In genomic region chr3:51698209-51698608, GRCh38 we compare ENCODE assay signal across 19 cellular contexts. TPM values are rescaled to one million over a fixed set of nuclear protein-coding genes. Genes with fewer than 3 reads are reported as not detected.
DNase-seq lines count a peak whose midpoint lies in the region; ATAC-seq and TF ChIP-seq lines count a peak whose summit lies in the region.
"Had no signal": no experiment of that assay in that cellular context is flagged by ENCODE, and none has a peak within 500 bp of the region (broad histone marks: within the 10 kb centered on the region; RNA-seq: fewer than 3 reads in every experiment).

No MANE protein-coding gene starts in this region.

- H3K4me1 ChIP-seq in H9 (ENCODE audit: insufficient read depth, low read length) (no peaks in the 10 kb centered on the region; the same call in 1 of the 2 replicates), osteoblast (ENCODE audit: insufficient read depth, low read length) (no peaks in the 10 kb centered on the region)
- H3K4me1 ChIP-seq: HAP-1 had no signal

- H3K4me3 ChIP-seq in osteoblast (ENCODE audit: insufficient read depth, low read length), result no peak overlapping the region
- H3K4me3 ChIP-seq: BLaER1 treated with 17β-estradiol and CSF1 and Interleukin-3, amounts not matched to agents 10 nM and 100 nM; HAP-1 had no signal

- no CpG with 5 or more reads among the region's 6 CpGs for WGBS in H9 (ENCODE audit: extremely low coverage, insufficient read length, low lambda C conversion rate)

- H3K79me2 ChIP-seq in H9 (ENCODE audit: insufficient read depth, low read length) (no peaks in the 10 kb centered on the region), osteoblast (ENCODE audit: insufficient read depth, low read length) (no peaks in the 10 kb centered on the region)

- H3K23me2 ChIP-seq in H9 (ENCODE audit: insufficient read length, low read depth, low read length, poor library complexity, severe bottlenecking), result no peaks in the 10 kb centered on the region

- H3K4ac ChIP-seq in H9 (ENCODE audit: low read depth, low read length), result no peak overlapping the region

- H3K79me1 ChIP-seq in H9 (ENCODE audit: insufficient read depth, low read depth, low read length, poor library complexity, severe bottlenecking), result no peaks in the 10 kb centered on the region

- H3K27me3 ChIP-seq in H9 (ENCODE audit: insufficient read depth, low read length) (no peaks in the 10 kb centered on the region), osteoblast (ENCODE audit: insufficient read depth, low read length) (no peaks in the 10 kb centered on the region)
- H3K27me3 ChIP-seq: BLaER1 treated with 17β-estradiol and CSF1 and Interleukin-3, amounts not matched to agents 10 nM and 100 nM had no signal

- H3K4me2 ChIP-seq in H9 (ENCODE audit: insufficient read depth, insufficient read length, low read length) (no peak overlapping the region), osteoblast (ENCODE audit: insufficient read depth, low read length) (no peak overlapping the region)
- H3K4me2 ChIP-seq: BLaER1 treated with 17β-estradiol and CSF1 and Interleukin-3, amounts not matched to agents 10 nM and 100 nM; KMS-11 had no signal

- no peak overlapping the region for H3K4me3 Mint-ChIP-seq in activated naive CD4-positive, alpha-beta T cell treated with anti-CD3 and anti-CD28 coated beads, Interleukin-2, amount 10 ng/mL, durations not matched to agents 7 days and 5 days
- H3K4me3 Mint-ChIP-seq in activated naive CD4-positive, alpha-beta T cell treated with anti-CD3 and anti-CD28 coated beads for 36 hours, result no peak overlapping the region
- no peak overlapping the region for H3K4me3 Mint-ChIP-seq in H9
- H3K4me3 Mint-ChIP-seq in central memory CD8-positive, alpha-beta T cell, result no peak overlapping the region

- no peak overlapping the region for H3K56ac ChIP-seq in H9 (ENCODE audit: insufficient read length, low read depth, low read length)

- peaks cover 24% of the 10 kb centered on the region for H3K4me1 Mint-ChIP-seq in activated naive CD4-positive, alpha-beta T cell treated with anti-CD3 and anti-CD28 coated beads, Interleukin-2, amount 10 ng/mL, durations not matched to agents 7 days and 5 days
- peaks cover 10% of the 10 kb centered on the region for H3K4me1 Mint-ChIP-seq in activated naive CD4-positive, alpha-beta T cell treated with anti-CD3 and anti-CD28 coated beads for 36 hours (ENCODE audit: low read depth)
- peaks cover 7 to 9% of the 10 kb centered on the region in 2 experiments for H3K4me1 Mint-ChIP-seq in H9
- H3K4me1 Mint-ChIP-seq in central memory CD8-positive, alpha-beta T cell, result peaks cover 21% of the 10 kb centered on the region

- no peaks in the 10 kb centered on the region for H3K27me3 Mint-ChIP-seq in activated naive CD4-positive, alpha-beta T cell treated with anti-CD3 and anti-CD28 coated beads, Interleukin-2, amount 10 ng/mL, durations not matched to agents 7 days and 5 days
- H3K27me3 Mint-ChIP-seq in activated naive CD4-positive, alpha-beta T cell treated with anti-CD3 and anti-CD28 coated beads for 36 hours (ENCODE audit: low read depth), result no peaks in the 10 kb centered on the region
- no peaks in the 10 kb centered on the region for H3K27me3 Mint-ChIP-seq in H9 (ENCODE audit: low read depth)
- no peaks in the 10 kb centered on the region for H3K27me3 Mint-ChIP-seq in central memory CD8-positive, alpha-beta T cell

- no peak overlapping the region for H2BK20ac ChIP-seq in H9 (ENCODE audit: low read depth, low read length, poor library complexity, severe bottlenecking)

- no peak overlapping the region for H3K14ac ChIP-seq in H9 (ENCODE audit: insufficient read depth, low read length)

- H2AFZ ChIP-seq in H9 (ENCODE audit: low read length) (no peak overlapping the region), osteoblast (ENCODE audit: low read length) (no peak overlapping the region)

- H3K23ac ChIP-seq in H9 (ENCODE audit: insufficient read length, low read depth, low read length), result no peak overlapping the region

- no peak overlapping the region for H2BK12ac ChIP-seq in H9 (ENCODE audit: insufficient read length, low read depth, low read length)

- H4K8ac ChIP-seq in H9 (replicated peaks; ENCODE audit: insufficient read length, low read depth, low read length), result no peak overlapping the region

- H2BK15ac ChIP-seq in H9 (ENCODE audit: low read depth, low read length), result no peak overlapping the region

- no peak overlapping the region for H2BK120ac ChIP-seq in H9 (ENCODE audit: low read depth, low read length, poor library complexity, severe bottlenecking)

- H3K9me3 Mint-ChIP-seq in activated naive CD4-positive, alpha-beta T cell treated with anti-CD3 and anti-CD28 coated beads, Interleukin-2, amount 10 ng/mL, durations not matched to agents 7 days and 5 days, result no peaks in the 10 kb centered on the region
- no peaks in the 10 kb centered on the region for H3K9me3 Mint-ChIP-seq in activated naive CD4-positive, alpha-beta T cell treated with anti-CD3 and anti-CD28 coated beads for 36 hours
- H3K9me3 Mint-ChIP-seq in H9, result no peaks in the 10 kb centered on the region
- no peaks in the 10 kb centered on the region for H3K9me3 Mint-ChIP-seq in central memory CD8-positive, alpha-beta T cell

- CTCF ChIA-PET in activated naive CD4-positive, alpha-beta T cell treated with anti-CD3 and anti-CD28 coated beads, Interleukin-2, amount 10 ng/mL, durations not matched to agents 7 days and 5 days (lab: Charles Lee), result no interaction called here
- CTCF ChIA-PET in activated naive CD4-positive, alpha-beta T cell treated with anti-CD3 and anti-CD28 coated beads for 36 hours (lab: Charles Lee), result interaction anchor here (1.6 kb wide), 1 partner anchor 21 kb away, joined by 3 read pairs; no protein-coding TSS in a partner anchor

- H2AK5ac ChIP-seq in H9 (ENCODE audit: insufficient read length, low read length), result no peak overlapping the region

- H4K91ac ChIP-seq in H9 (ENCODE audit: insufficient read length, low read depth, low read length), result no peak overlapping the region

- no peak for DNase-seq in activated naive CD4-positive, alpha-beta T cell treated with anti-CD3 and anti-CD28 coated beads, Interleukin-2, amount 10 ng/mL, durations not matched to agents 7 days and 5 days
- no peak for DNase-seq in activated naive CD4-positive, alpha-beta T cell treated with anti-CD3 and anti-CD28 coated beads for 36 hours
- DNase-seq in H9, result no peak
- no peak for DNase-seq in central memory CD8-positive, alpha-beta T cell (ENCODE audit: low spot score in 2 of 2)
- peak; percentile 79 for DNase-seq in osteoblast (ENCODE audit: insufficient read length, low spot score, missing footprints)
- no peak for DNase-seq in NCI-H82 treated with DMSO at 0.1 percent for 48 hours (lab: John Stamatoyannopoulos, UW; ENCODE audit: unreplicated experiment)
- DNase-seq in DMS 273 (lab: John Stamatoyannopoulos, UW; ENCODE audit: unreplicated experiment), result no peak
- DNase-seq: GDM1, MV-4-11, NCI-H187 treated with DMSO at 0.1 percent for 48 hours, NCI-H446, NCI-H526 treated with DMSO at 0.1 percent for 48 hours had no signal

- intact Hi-C loops in activated naive CD4-positive, alpha-beta T cell treated with anti-CD3 and anti-CD28 coated beads for 36 hours (cut with micrococcal nuclease), result no loop called here

- peaks cover 34% of the 10 kb centered on the region for H3K36me3 Mint-ChIP-seq in activated naive CD4-positive, alpha-beta T cell treated with anti-CD3 and anti-CD28 coated beads, Interleukin-2, amount 10 ng/mL, durations not matched to agents 7 days and 5 days
- H3K36me3 Mint-ChIP-seq in activated naive CD4-positive, alpha-beta T cell treated with anti-CD3 and anti-CD28 coated beads for 36 hours (ENCODE audit: low read depth), result peaks cover 7% of the 10 kb centered on the region
- H3K36me3 Mint-ChIP-seq in H9 (ENCODE audit: insufficient read depth in 1 of 3, low read depth in 3 of 3), result peaks cover 3 to 8% (median 3%) of the 10 kb centered on the region in 3 experiments; a peak in 4 of 7 replicates
- peaks cover 22% of the 10 kb centered on the region for H3K36me3 Mint-ChIP-seq in central memory CD8-positive, alpha-beta T cell (ENCODE audit: insufficient read depth)

- H3K18ac ChIP-seq in H9 (ENCODE audit: insufficient read length, low read depth, low read length), result no peak overlapping the region

- no peaks in the 10 kb centered on the region for H3K9me3 ChIP-seq in H9 (ENCODE audit: control insufficient read depth, low read depth, low read length)
- no peaks in the 10 kb centered on the region for H3K9me3 ChIP-seq in osteoblast (ENCODE audit: low read depth, low read length)
- H3K9me3 ChIP-seq: HAP-1 had no signal

- TF ChIP-seq CTCF in H9 (conservative IDR thresholded peaks at IDR 0.05), result no peak
- no peak for TF ChIP-seq CTCF in osteoblast (IDR thresholded peaks at IDR 0.05; ENCODE audit: extremely low read depth, low read depth, low read length)

- no peak overlapping the region for H2BK5ac ChIP-seq in H9 (ENCODE audit: insufficient read length, low read length)

- H3K27ac Mint-ChIP-seq in activated naive CD4-positive, alpha-beta T cell treated with anti-CD3 and anti-CD28 coated beads, Interleukin-2, amount 10 ng/mL, durations not matched to agents 7 days and 5 days, result peak overlapping the region; percentile 1
- no peak overlapping the region for H3K27ac Mint-ChIP-seq in activated naive CD4-positive, alpha-beta T cell treated with anti-CD3 and anti-CD28 coated beads for 36 hours
- peak overlapping the region in 2 of 3 experiments; percentile 11 to 12; a peak in 2 of 7 replicates for H3K27ac Mint-ChIP-seq in H9
- H3K27ac Mint-ChIP-seq in central memory CD8-positive, alpha-beta T cell (ENCODE audit: low read depth), result peak overlapping the region; percentile 49

- ATAC-seq in central memory CD8-positive, alpha-beta T cell (replicated peaks; ENCODE audit: extremely low read depth, poor library complexity, severe bottlenecking), result no peak
- ATAC-seq: Panc1 had no signal

- no peak overlapping the region for H4K5ac ChIP-seq in H9 (ENCODE audit: insufficient read length, low read depth, low read length)

- H4K20me1 ChIP-seq in H9 (ENCODE audit: control insufficient read depth, insufficient read depth, insufficient read length), result no peaks in the 10 kb centered on the region
- peaks cover 38% of the 10 kb centered on the region for H4K20me1 ChIP-seq in osteoblast (ENCODE audit: insufficient read depth, low read length)

- H3K9ac ChIP-seq in H9 (ENCODE audit: extremely low read depth, insufficient read length, low read length), result no peak overlapping the region
- H3K9ac ChIP-seq: BLaER1 treated with 17β-estradiol and CSF1 and Interleukin-3, amounts not matched to agents 10 nM and 100 nM; KMS-11 had no signal

- H3T11ph ChIP-seq in H9 (ENCODE audit: low read length), result no peak overlapping the region

- H3K36me3 ChIP-seq in osteoblast (ENCODE audit: insufficient read depth, low read length), result peaks cover 8% of the 10 kb centered on the region

- H3K27ac ChIP-seq in H9 (ENCODE audit: insufficient read length, low read depth, low read length) (no peak overlapping the region), osteoblast (ENCODE audit: low read depth, low read length) (no peak overlapping the region)
- H3K27ac ChIP-seq: BLaER1 treated with 17β-estradiol and CSF1 and Interleukin-3, amounts not matched to agents 10 nM and 100 nM; HL-60; KMS-11 had no signal

RNA-seq across cellular contexts. Expression of gene GRM2, which starts 8.7 kb away (rescaled TPM):
- total RNA-seq in activated naive CD4-positive, alpha-beta T cell treated with anti-CD3 and anti-CD28 coated beads for 36 hours, result under 1 TPM in 1 of 2 experiments, not detected in 1; 0.07 TPM
- 1.5 and 1.9 TPM in 2 replicates for total RNA-seq in H9 (2021)
- under 0.01 TPM in 1 of 2 replicates, not detected in the other for total RNA-seq in osteoblast
- total RNA-seq: Daoy, SK-MEL-5 had no signal

RNA-seq across cellular contexts. Expression of gene TEX264, which starts 27.2 kb away (rescaled TPM):
- 10 to 100 TPM; 23.7 to 26.6 TPM for total RNA-seq in activated naive CD4-positive, alpha-beta T cell treated with anti-CD3 and anti-CD28 coated beads for 36 hours
- total RNA-seq in H9 (2021) (15.0 and 17.3 TPM in 2 replicates), osteoblast (55.4 and 56.1 TPM in 2 replicates)
